Comparison of ENCODE assay signal across 1 cellular context in genomic region chr19:48400018-48400742, GRCh38.
TF ChIP-seq lines count a peak whose summit lies in the region.

No MANE protein-coding gene starts in this region.

TF ChIP-seq in HepG2, 621 proteins besides CTCF, POLR2A, EP300 and RAD21 (continued from another document and continues in another):
- TF ChIP-seq ZBTB10 (CRISPR knock-in tag; IDR thresholded peaks at IDR 0.05; ENCODE audit: borderline replicate concordance) (no peak), HCFC1 (IDR thresholded peaks at IDR 0.05; ENCODE audit: low read depth, low read length) (peak; percentile 77), HDAC2 (CRISPR knock-in tag; IDR thresholded peaks at IDR 0.05) (no peak), CREBL2 (CRISPR knock-in tag; IDR thresholded peaks at IDR 0.05; ENCODE audit: borderline replicate concordance) (no peak), ZNF432 (CRISPR knock-in tag; IDR thresholded peaks at IDR 0.05; ENCODE audit: borderline replicate concordance) (no peak), SNAPC5 (CRISPR knock-in tag; IDR thresholded peaks at IDR 0.05; ENCODE audit: borderline replicate concordance) (no peak), ZNF687 (CRISPR knock-in tag; IDR thresholded peaks at IDR 0.05) (peak; percentile 59), HDAC1 (CRISPR knock-in tag; IDR thresholded peaks at IDR 0.05) (no peak), ZNF644 (CRISPR knock-in tag; IDR thresholded peaks at IDR 0.05; ENCODE audit: low read depth) (no peak), ZNF639 (CRISPR knock-in tag; conservative IDR thresholded peaks at IDR 0.05) (0 out of 2 replicates have a peak, but pooled peaks have one; percentile 27), ZBTB40 (IDR thresholded peaks at IDR 0.05) (no peak), ZBTB40 (CRISPR knock-in tag; IDR thresholded peaks at IDR 0.05) (peak; percentile 93), ZNF784 (CRISPR knock-in tag; IDR thresholded peaks at IDR 0.05; ENCODE audit: borderline replicate concordance) (no peak), ZNF24 (IDR thresholded peaks at IDR 0.05) (no peak), ZBTB14 (CRISPR knock-in tag; IDR thresholded peaks at IDR 0.05) (0 out of 2 replicates have a peak, but pooled peaks have one; percentile 25), ZNF713 (CRISPR knock-in tag; IDR thresholded peaks at IDR 0.05) (no peak), ZNF616 (CRISPR knock-in tag; IDR thresholded peaks at IDR 0.05; ENCODE audit: low read depth) (no peak), ZUFSP (CRISPR knock-in tag; IDR thresholded peaks at IDR 0.05; ENCODE audit: borderline replicate concordance) (no peak), WIZ (CRISPR knock-in tag; IDR thresholded peaks at IDR 0.05) (no peak), RXRB (CRISPR knock-in tag; IDR thresholded peaks at IDR 0.05; ENCODE audit: borderline replicate concordance) (peak; percentile 39; the same call in 1 of the 2 replicates), XRCC5 (optimal IDR thresholded peaks at IDR 0.05; ENCODE audit: low read length) (no peak), U2AF2 (IDR thresholded peaks at IDR 0.05; ENCODE audit: low read depth, low read length) (no peak), ZBTB4 (CRISPR knock-in tag; IDR thresholded peaks at IDR 0.05; ENCODE audit: borderline replicate concordance) (no peak), EED (CRISPR knock-in tag; IDR thresholded peaks at IDR 0.05) (0 out of 2 replicates have a peak, but pooled peaks have one; percentile 33)
